Comparison of ENCODE assay signal across 1 cellular context in genomic region chr16:56679813-56680212, GRCh38.
TF ChIP-seq lines count a peak whose summit lies in the region.

No MANE protein-coding gene starts in this region.

TF ChIP-seq in HepG2, 621 proteins besides CTCF, POLR2A, EP300 and RAD21:
- TF ChIP-seq CREB1 (IDR thresholded peaks at IDR 0.05), result peak; percentile 31; the same call in 1 of the 2 replicates
- TF ChIP-seq CREB1 (CRISPR knock-in tag; IDR thresholded peaks at IDR 0.05), result no peak
- no peak for TF ChIP-seq ZNF775 (CRISPR knock-in tag; IDR thresholded peaks at IDR 0.05; ENCODE audit: borderline replicate concordance)
- no peak for TF ChIP-seq IRF1 (CRISPR knock-in tag; IDR thresholded peaks at IDR 0.05; ENCODE audit: low read depth)
- no peak for TF ChIP-seq ZNF326 (CRISPR knock-in tag; IDR thresholded peaks at IDR 0.05; ENCODE audit: borderline replicate concordance)
- TF ChIP-seq ATF4 (CRISPR knock-in tag; IDR thresholded peaks at IDR 0.05), result peak in 1 of 2 experiments; percentile 33; a peak in 1 of 4 replicates
- TF ChIP-seq THAP9 (CRISPR knock-in tag; IDR thresholded peaks at IDR 0.05; ENCODE audit: borderline replicate concordance), result no peak
- no peak for TF ChIP-seq ZNF280B (CRISPR knock-in tag; IDR thresholded peaks at IDR 0.05; ENCODE audit: borderline replicate concordance)
- TF ChIP-seq SAP130 (CRISPR knock-in tag; IDR thresholded peaks at IDR 0.05; ENCODE audit: low read depth), result peak; percentile 15; the same call in 1 of the 2 replicates
- TF ChIP-seq CEBPB (IDR thresholded peaks at IDR 0.05; ENCODE audit: borderline replicate concordance, low read depth, low read length), result peak; percentile 8; the same call in 1 of the 2 replicates
- 0 out of 2 replicates have a peak, but pooled peaks have one; percentile 12 for TF ChIP-seq ARID5B (CRISPR knock-in tag; IDR thresholded peaks at IDR 0.05)
- TF ChIP-seq TIGD3 (CRISPR knock-in tag; IDR thresholded peaks at IDR 0.05; ENCODE audit: borderline replicate concordance), result no peak
- TF ChIP-seq HIC2 (CRISPR knock-in tag; IDR thresholded peaks at IDR 0.05; ENCODE audit: low read depth), result no peak
- no peak for TF ChIP-seq TFAP4 (IDR thresholded peaks at IDR 0.05; ENCODE audit: borderline replicate concordance, low read depth)
